19 cellular contexts compared by ENCODE assay signal in the genomic region with DNA sequence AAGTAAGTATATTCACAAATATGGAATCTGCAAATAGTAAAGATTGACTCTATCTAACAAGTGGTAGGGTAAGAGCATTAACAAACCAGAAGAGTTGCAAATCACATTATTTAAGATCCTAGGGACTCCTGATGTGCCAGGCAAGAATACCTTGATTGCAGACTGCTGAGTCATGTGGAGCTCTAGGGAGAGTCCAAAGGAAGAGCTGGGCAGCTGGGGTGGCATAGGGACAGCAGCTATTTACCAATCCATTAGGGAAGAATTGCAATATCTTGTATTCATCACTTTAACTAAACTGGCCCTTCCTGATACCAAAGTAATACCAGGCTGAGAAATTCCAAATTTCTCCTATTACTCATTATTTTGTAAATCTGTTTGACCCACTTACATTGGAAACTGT. TPM values are rescaled to one million over a fixed set of nuclear protein-coding genes. Genes with fewer than 3 reads are reported as not detected.
"Had no signal": no experiment of that assay in that cellular context is flagged by ENCODE, and none has a peak within 500 bp of the region (broad histone marks: within the 10 kb centered on the region; RNA-seq: fewer than 3 reads in every experiment).

No MANE protein-coding gene starts in this region.

- ATAC-seq: activated CD8-positive, alpha-beta memory T cell treated with anti-CD3 and anti-CD28 coated beads, Interleukin-2, amount 10 ng/mL, durations not matched to agents 7 days and 5 days; psoas muscle; sciatic nerve; stimulated activated naive CD8-positive, alpha-beta T cell treated with anti-CD3 and anti-CD28 coated beads, Interleukin-15, amount 100 ng/mL, for 72 hours; T-cell had no signal

- H3K27ac ChIP-seq: ascending aorta, psoas muscle, upper lobe of left lung had no signal

- DNase-seq: activated CD4-positive, alpha-beta T cell treated with anti-CD3 and anti-CD28 coated beads for 1 hour; activated CD4-positive, alpha-beta T cell treated with anti-CD3 and anti-CD28 coated beads, Interleukin-2, amount 50 U/mL, for 4 hours; activated CD8-positive, alpha-beta memory T cell treated with anti-CD3 and anti-CD28 coated beads, Interleukin-2, amount 10 ng/mL, durations not matched to agents 7 days and 5 days; activated naive CD4-positive, alpha-beta T cell treated with anti-CD3 and anti-CD28 coated beads, Interleukin-2, amount 10 ng/mL, durations not matched to agents 7 days and 5 days; activated T-cell treated with anti-CD3 and anti-CD28 coated beads, Interleukin-2, amount 50 U/mL, for 1 hour; endodermal cell; hippocampal formation; nephron progenitor cell; occipital lobe; psoas muscle; stimulated activated CD4-positive, alpha-beta T cell treated with anti-CD3 and anti-CD28 coated beads, Interleukin-1b, Interleukin-23, amount 100 ng/mL, for 48 hours; stimulated activated naive CD8-positive, alpha-beta T cell treated with anti-CD3 and anti-CD28 coated beads, Interleukin-15, amount 100 ng/mL, for 72 hours; T-cell; T-helper 9 cell; upper lobe of left lung had no signal

- H3K27me3 ChIP-seq: ascending aorta, upper lobe of left lung had no signal

- H3K9me3 ChIP-seq: ascending aorta, psoas muscle, upper lobe of left lung had no signal

- H3K4me1 ChIP-seq: ascending aorta, psoas muscle had no signal

- H3K4me3 ChIP-seq: ascending aorta, psoas muscle, upper lobe of left lung had no signal

- H3K36me3 ChIP-seq: ascending aorta, upper lobe of left lung had no signal

RNA-seq across cellular contexts. Expression of a gene that starts 52.2 kb away (rescaled TPM):
- total RNA-seq: activated CD8-positive, alpha-beta memory T cell treated with anti-CD3 and anti-CD28 coated beads, Interleukin-2, amount 10 ng/mL, durations not matched to agents 7 days and 5 days; activated T-helper 2 cell treated with anti-CD3 and anti-CD28 coated beads, Interferon-gamma antibody, Interleukin-2, Interleukin-4, amounts not matched to agents 10 μg/mL and 5 μg/mL and 100 μg/mL, durations not matched to agents 14 hours and 24 hours and 36 hours; dermis microvascular lymphatic vessel endothelial cell; T-cell had no signal
